In the genomic region with DNA sequence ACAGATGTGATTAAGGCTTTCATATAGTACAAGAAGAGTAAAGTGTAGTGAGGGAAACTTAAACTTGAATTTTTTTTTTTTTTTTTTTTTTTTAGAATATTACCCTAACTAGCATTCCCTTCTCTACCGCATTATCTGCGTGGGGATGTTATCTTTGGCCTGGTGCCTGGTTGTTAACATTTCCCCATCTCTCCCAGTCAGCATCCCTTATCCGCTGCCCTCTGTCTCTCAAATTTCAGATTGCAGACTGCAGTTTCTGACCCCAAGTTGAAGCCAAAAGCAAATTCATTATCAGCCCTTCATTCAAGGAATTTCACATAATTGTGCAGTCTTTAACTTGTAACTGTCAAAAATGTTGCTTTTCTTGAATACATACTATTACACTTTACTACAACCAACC, we compare ENCODE assay signal across 11 cellular contexts.
DNase-seq lines count a peak whose midpoint lies in the region; ATAC-seq, FAIRE-seq and TF ChIP-seq lines count a peak whose summit lies in the region.
"Had no signal": no experiment of that assay in that cellular context is flagged by ENCODE, and none has a peak within 500 bp of the region (broad histone marks: within the 10 kb centered on the region; RNA-seq: fewer than 3 reads in every experiment).

No MANE protein-coding gene starts in this region.

- H3K9ac ChIP-seq in mesendoderm (ENCODE audit: low read length), result no peak overlapping the region

- H4K5ac ChIP-seq in mesendoderm (ENCODE audit: low read length), result no peak overlapping the region

- no peak overlapping the region for H3K4me2 ChIP-seq in mesendoderm (ENCODE audit: low read length)

- no peak for FAIRE-seq in D721Med (lab: Jason Lieb, UNC)
- FAIRE-seq: bronchial epithelial cell had no signal

- no peaks in the 10 kb centered on the region for H3K79me1 ChIP-seq in mesendoderm (ENCODE audit: low read length)

- no peaks in the 10 kb centered on the region for H3K79me2 ChIP-seq in mesendoderm (ENCODE audit: control insufficient read depth, insufficient read depth, low read length)

- H3K4ac ChIP-seq in mesendoderm (ENCODE audit: low read depth, low read length), result no peak overlapping the region

- no peak overlapping the region for H2BK120ac ChIP-seq in mesendoderm (ENCODE audit: low read depth, low read length)

- H3K56ac ChIP-seq in mesendoderm (ENCODE audit: low read length), result no peak overlapping the region

- H2BK15ac ChIP-seq in mesendoderm (replicated peaks; ENCODE audit: low read depth), result no peak overlapping the region

- no peak overlapping the region for H3K18ac ChIP-seq in mesendoderm (ENCODE audit: low read length)

- in situ Hi-C loops in brain microvascular endothelial cell (cut with HindIII; ENCODE audit: low pct_ligation_motif_present, low sequenced_read_pairs), result no loop called here

- no peak overlapping the region for H3K23ac ChIP-seq in mesendoderm (ENCODE audit: low read length)

- no CpG with 5 or more reads among the region's 3 CpGs for WGBS in mesendoderm (ENCODE audit: extremely low coverage, insufficient coverage, low lambda C conversion rate)

- H3K36me3 ChIP-seq in brain microvascular endothelial cell (replicated peaks), result no peaks in the 10 kb centered on the region
- H3K36me3 ChIP-seq in mesendoderm (ENCODE audit: control insufficient read depth, insufficient read depth, low read length), result no peaks in the 10 kb centered on the region
- H3K36me3 ChIP-seq: uterus had no signal

- ATAC-seq in HG02642 (IDR thresholded peaks at IDR 0.05; ENCODE audit: poor library complexity, unreplicated experiment), result no peak

- H2AK5ac ChIP-seq in mesendoderm (ENCODE audit: low read length), result no peak overlapping the region

- no peak overlapping the region for H4K8ac ChIP-seq in mesendoderm (ENCODE audit: low read depth, low read length)

- DNase-seq in D721Med (ENCODE audit: insufficient read length, low spot score) (no peak), HuH-7 (ENCODE audit: low spot score) (peak; percentile 8), brain microvascular endothelial cell (peak; percentile 81), mesendoderm (peak; percentile 78), RPMI8226 (no peak), SKM-1 (lab: John Stamatoyannopoulos, UW; ENCODE audit: unreplicated experiment) (no peak), GF-D8 (lab: John Stamatoyannopoulos, UW) (no peak)
- DNase-seq: kidney glomerular epithelial cell had no signal

- H3K27ac ChIP-seq in brain microvascular endothelial cell (no peak overlapping the region), mesendoderm (ENCODE audit: low read depth, low read length) (no peak overlapping the region)
- H3K27ac ChIP-seq: uterus had no signal

- no peaks in the 10 kb centered on the region for H3K4me1 ChIP-seq in mesendoderm (ENCODE audit: control insufficient read depth, low read depth, low read length)
- H3K4me1 ChIP-seq: uterus had no signal

- H2BK5ac ChIP-seq in mesendoderm (ENCODE audit: low read length), result no peak overlapping the region

- H3K4me3 ChIP-seq in brain microvascular endothelial cell (ENCODE audit: low read depth, low read length), result no peak overlapping the region
- no peak overlapping the region for H3K4me3 ChIP-seq in mesendoderm (ENCODE audit: low read length)
- H3K4me3 ChIP-seq: uterus had no signal

- H3K27me3 ChIP-seq in brain microvascular endothelial cell (replicated peaks) (no peaks in the 10 kb centered on the region), mesendoderm (ENCODE audit: insufficient read depth, low read length, poor library complexity) (no peaks in the 10 kb centered on the region)
- H3K27me3 ChIP-seq: uterus had no signal

- TF ChIP-seq CTCF in D721Med (IDR thresholded peaks at IDR 0.05; ENCODE audit: insufficient read depth, missing control alignments) (peak; percentile 45), brain microvascular endothelial cell (IDR thresholded peaks at IDR 0.05; ENCODE audit: low read depth, low read length, missing control alignments) (peak; percentile 76)

Comparison
In these comparisons a context has a peak if more than half of its experiments do, and no peak if none do; other contexts are left out.
1. DNase-seq: peak in HuH-7 (single experiment), brain microvascular endothelial cell (single experiment) and mesendoderm (single experiment); none in D721Med (single experiment), RPMI8226 (single experiment), SKM-1 (single experiment) and GF-D8 (single experiment).